8 cellular contexts compared by ENCODE assay signal in the genomic region with DNA sequence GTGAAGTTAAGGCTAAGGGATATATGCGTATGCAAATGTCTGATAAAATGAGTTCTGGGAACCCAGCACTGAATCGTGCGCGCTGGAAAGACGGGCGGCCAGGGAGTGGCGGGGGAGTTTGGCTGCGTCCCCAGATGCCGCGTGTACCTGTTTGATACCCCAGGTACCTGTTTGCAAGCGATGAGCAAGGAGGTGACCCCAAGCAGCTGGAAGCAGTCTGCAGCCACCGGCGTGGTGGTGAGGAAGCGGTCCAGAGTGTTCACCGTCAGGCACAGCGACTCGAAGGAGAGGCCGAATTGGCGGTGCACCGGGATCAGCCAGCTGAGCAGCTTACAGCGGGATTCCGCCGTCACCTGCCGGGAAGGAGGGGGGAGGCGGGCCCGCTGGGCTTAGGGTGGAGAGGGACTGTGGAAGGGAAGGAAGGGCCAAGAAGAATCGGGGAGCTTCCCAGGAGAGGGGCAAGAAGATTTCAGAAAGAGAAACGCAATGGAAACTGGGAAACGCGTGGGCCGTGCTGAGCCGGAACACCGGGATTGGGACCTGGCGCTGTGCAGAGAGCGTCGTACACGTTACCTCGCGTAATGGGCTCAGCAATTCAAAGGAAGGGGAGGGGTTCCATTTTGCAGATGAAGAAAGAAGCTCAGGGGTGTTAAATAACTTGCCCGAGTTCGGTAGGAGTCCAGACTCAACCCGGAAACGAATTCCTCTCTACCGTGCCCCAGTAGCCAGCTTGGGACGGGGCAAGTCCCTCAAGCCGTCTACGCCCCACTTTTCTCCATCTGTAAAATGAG.
DNase-seq lines count a peak whose midpoint lies in the region; ATAC-seq, FAIRE-seq and TF ChIP-seq lines count a peak whose summit lies in the region.

No MANE protein-coding gene starts in this region.

- POLR2A ChIA-PET in HEK293 (lab: Yijun Ruan, JAX): interaction anchor here (0.7 to 5.3 kb wide), 4 partner anchors 56 to 344 kb away, joined by 3 to 38 read pairs (median 4); partner anchors contain the start of genes DHX29 and MTREX
- POLR2A ChIA-PET in RWPE1 (lab: Yijun Ruan, JAX; ENCODE audit: low non-redundant PET): interaction anchor here (0.7 kb wide), 1 partner anchor 75 kb away, joined by 3 read pairs; the partner anchor contains the start of genes DHX29 and MTREX

- H3K4me1 Mint-ChIP-seq in effector memory CD8-positive, alpha-beta T cell (ENCODE audit: low read depth in 2 of 2): peaks cover 30 to 35% of the 10 kb centered on the region in 2 donors

- TF ChIP-seq CTCF in HEK293 (tag by site-specific recombination; IDR thresholded peaks at IDR 0.05): no peak
- TF ChIP-seq CTCF in RWPE1 (conservative IDR thresholded peaks at IDR 0.05; ENCODE audit: low read depth): no peak

- no peak overlapping the region for H3K9ac ChIP-seq in muscle layer of colon (ENCODE audit: low read length)

- H3K4me1 ChIP-seq in HEK293 (ENCODE audit: control insufficient read depth, insufficient read depth, low read length): no peaks in the 10 kb centered on the region
- H3K4me1 ChIP-seq in muscle layer of colon (ENCODE audit: insufficient read depth, low read length): peaks cover 30% of the 10 kb centered on the region

- H3K36me3 ChIP-seq in HEK293 (ENCODE audit: control insufficient read depth in 2 of 2, insufficient read depth in 1 of 2, low read length in 2 of 2): no peaks in the 10 kb centered on the region
- no peaks in the 10 kb centered on the region for H3K36me3 ChIP-seq in muscle layer of colon (ENCODE audit: insufficient read depth, low read length)

- peak overlapping the region; percentile 90 to 94 for H3K4me3 Mint-ChIP-seq in effector memory CD8-positive, alpha-beta T cell

- FAIRE-seq in RCC 7860 (lab: Jason Lieb, UNC): no peak

- H3K9me3 Mint-ChIP-seq in effector memory CD8-positive, alpha-beta T cell: no peaks in the 10 kb centered on the region

- peak overlapping the region; percentile 73; the same call in 1 of the 2 replicates for H3K27ac ChIP-seq in HEK293 (ENCODE audit: extremely low read depth, low read depth, low read length)
- H3K27ac ChIP-seq in RWPE1: peak overlapping the region; percentile 91
- no peak overlapping the region for H3K27ac ChIP-seq in muscle layer of colon (ENCODE audit: low read depth, low read length)

- H3K27me3 ChIP-seq in muscle layer of colon (ENCODE audit: control insufficient read depth in 1 of 2, insufficient read depth in 2 of 2, low read length in 2 of 2): peaks cover 72 to 86% of the 10 kb centered on the region in 2 donors

- H3K9me3 ChIP-seq in HEK293 (ENCODE audit: control insufficient read depth, insufficient read depth, low read depth, low read length) (no peaks in the 10 kb centered on the region), muscle layer of colon (ENCODE audit: low read length) (no peaks in the 10 kb centered on the region)

- H3K27me3 Mint-ChIP-seq in effector memory CD8-positive, alpha-beta T cell: peaks cover 83 to 92% of the 10 kb centered on the region in 2 donors

- H3K4me3 ChIP-seq in HEK293 (ENCODE audit: low read depth, low read length) (peak overlapping the region; percentile 49), muscle layer of colon (ENCODE audit: low read depth in 1 of 2, low read length in 2 of 2) (peak overlapping the region; percentile 40 to 73)

- ATAC-seq in effector memory CD8-positive, alpha-beta T cell (replicated peaks): no peak
- ATAC-seq in HG03095 (IDR thresholded peaks at IDR 0.05; ENCODE audit: unreplicated experiment): no peak

- CTCF ChIA-PET in HEK293 (lab: Yijun Ruan, JAX) (interaction anchor here (0.6 to 1.6 kb wide), 5 partner anchors 29 to 1367 kb away, joined by 3 to 4 read pairs (median 4); no protein-coding TSS in a partner anchor), RWPE1 (lab: Yijun Ruan, JAX) (interaction anchor here (0.6 to 2.4 kb wide), 9 partner anchors 17 to 343 kb away, joined by 3 to 16 read pairs (median 3); partner anchors contain the start of gene GPX8)

- peak overlapping the region in 1 of 2 donors; percentile 72 for H3K27ac Mint-ChIP-seq in effector memory CD8-positive, alpha-beta T cell

- no peaks in the 10 kb centered on the region for H3K36me3 Mint-ChIP-seq in effector memory CD8-positive, alpha-beta T cell (ENCODE audit: insufficient read depth)

- DNase-seq in DMS114 treated with DMSO at 0.1 percent for 48 hours (lab: John Stamatoyannopoulos, UW; ENCODE audit: unreplicated experiment) (peak; percentile 29), RWPE1 (ENCODE audit: low spot score) (peak; percentile 81), MV-4-11 (lab: John Stamatoyannopoulos, UW) (no peak), RCC 7860 (ENCODE audit: low spot score) (no peak)
- no peak for DNase-seq in effector memory CD8-positive, alpha-beta T cell

TF ChIP-seq in HEK293, 187 proteins besides CTCF, POLR2A, EP300 and RAD21 (continues in another document):
- TF ChIP-seq, protein P1, sequence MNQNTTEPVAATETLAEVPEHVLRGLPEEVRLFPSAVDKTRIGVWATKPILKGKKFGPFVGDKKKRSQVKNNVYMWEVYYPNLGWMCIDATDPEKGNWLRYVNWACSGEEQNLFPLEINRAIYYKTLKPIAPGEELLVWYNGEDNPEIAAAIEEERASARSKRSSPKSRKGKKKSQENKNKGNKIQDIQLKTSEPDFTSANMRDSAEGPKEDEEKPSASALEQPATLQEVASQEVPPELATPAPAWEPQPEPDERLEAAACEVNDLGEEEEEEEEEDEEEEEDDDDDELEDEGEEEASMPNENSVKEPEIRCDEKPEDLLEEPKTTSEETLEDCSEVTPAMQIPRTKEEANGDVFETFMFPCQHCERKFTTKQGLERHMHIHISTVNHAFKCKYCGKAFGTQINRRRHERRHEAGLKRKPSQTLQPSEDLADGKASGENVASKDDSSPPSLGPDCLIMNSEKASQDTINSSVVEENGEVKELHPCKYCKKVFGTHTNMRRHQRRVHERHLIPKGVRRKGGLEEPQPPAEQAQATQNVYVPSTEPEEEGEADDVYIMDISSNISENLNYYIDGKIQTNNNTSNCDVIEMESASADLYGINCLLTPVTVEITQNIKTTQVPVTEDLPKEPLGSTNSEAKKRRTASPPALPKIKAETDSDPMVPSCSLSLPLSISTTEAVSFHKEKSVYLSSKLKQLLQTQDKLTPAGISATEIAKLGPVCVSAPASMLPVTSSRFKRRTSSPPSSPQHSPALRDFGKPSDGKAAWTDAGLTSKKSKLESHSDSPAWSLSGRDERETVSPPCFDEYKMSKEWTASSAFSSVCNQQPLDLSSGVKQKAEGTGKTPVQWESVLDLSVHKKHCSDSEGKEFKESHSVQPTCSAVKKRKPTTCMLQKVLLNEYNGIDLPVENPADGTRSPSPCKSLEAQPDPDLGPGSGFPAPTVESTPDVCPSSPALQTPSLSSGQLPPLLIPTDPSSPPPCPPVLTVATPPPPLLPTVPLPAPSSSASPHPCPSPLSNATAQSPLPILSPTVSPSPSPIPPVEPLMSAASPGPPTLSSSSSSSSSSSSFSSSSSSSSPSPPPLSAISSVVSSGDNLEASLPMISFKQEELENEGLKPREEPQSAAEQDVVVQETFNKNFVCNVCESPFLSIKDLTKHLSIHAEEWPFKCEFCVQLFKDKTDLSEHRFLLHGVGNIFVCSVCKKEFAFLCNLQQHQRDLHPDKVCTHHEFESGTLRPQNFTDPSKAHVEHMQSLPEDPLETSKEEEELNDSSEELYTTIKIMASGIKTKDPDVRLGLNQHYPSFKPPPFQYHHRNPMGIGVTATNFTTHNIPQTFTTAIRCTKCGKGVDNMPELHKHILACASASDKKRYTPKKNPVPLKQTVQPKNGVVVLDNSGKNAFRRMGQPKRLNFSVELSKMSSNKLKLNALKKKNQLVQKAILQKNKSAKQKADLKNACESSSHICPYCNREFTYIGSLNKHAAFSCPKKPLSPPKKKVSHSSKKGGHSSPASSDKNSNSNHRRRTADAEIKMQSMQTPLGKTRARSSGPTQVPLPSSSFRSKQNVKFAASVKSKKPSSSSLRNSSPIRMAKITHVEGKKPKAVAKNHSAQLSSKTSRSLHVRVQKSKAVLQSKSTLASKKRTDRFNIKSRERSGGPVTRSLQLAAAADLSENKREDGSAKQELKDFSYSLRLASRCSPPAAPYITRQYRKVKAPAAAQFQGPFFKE (tag by site-specific recombination; IDR thresholded peaks at IDR 0.05; ENCODE audit: borderline replicate concordance): no peak
- TF ChIP-seq, protein P2, sequence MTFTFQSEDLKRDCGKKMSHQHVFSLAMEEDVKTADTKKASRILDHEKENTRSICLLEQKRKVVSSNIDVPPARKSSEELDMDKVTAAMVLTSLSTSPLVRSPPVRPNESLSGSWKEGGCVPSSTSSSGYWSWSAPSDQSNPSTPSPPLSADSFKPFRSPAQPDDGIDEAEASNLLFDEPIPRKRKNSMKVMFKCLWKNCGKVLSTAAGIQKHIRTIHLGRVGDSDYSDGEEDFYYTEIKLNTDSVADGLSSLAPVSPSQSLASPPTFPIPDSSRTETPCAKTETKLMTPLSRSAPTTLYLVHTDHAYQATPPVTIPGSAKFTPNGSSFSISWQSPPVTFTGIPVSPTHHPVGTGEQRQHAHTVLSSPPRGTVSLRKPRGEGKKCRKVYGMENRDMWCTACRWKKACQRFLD (tag by site-specific recombination; IDR thresholded peaks at IDR 0.05): no peak
- TF ChIP-seq IKZF3 (tag by site-specific recombination; IDR thresholded peaks at IDR 0.05) (peak; percentile 53), ZNF112 (tag by site-specific recombination; IDR thresholded peaks at IDR 0.05) (no peak), ZFP41 (tag by site-specific recombination; IDR thresholded peaks at IDR 0.05; ENCODE audit: borderline replicate concordance) (no peak), ZNF677 (tag by site-specific recombination; IDR thresholded peaks at IDR 0.05) (no peak), FEZF1 (tag by site-specific recombination; IDR thresholded peaks at IDR 0.05) (no peak), ZNF2 (tag by site-specific recombination; IDR thresholded peaks at IDR 0.05) (peak; percentile 38; the same call in 1 of the 2 replicates)
- TF ChIP-seq, protein P3, sequence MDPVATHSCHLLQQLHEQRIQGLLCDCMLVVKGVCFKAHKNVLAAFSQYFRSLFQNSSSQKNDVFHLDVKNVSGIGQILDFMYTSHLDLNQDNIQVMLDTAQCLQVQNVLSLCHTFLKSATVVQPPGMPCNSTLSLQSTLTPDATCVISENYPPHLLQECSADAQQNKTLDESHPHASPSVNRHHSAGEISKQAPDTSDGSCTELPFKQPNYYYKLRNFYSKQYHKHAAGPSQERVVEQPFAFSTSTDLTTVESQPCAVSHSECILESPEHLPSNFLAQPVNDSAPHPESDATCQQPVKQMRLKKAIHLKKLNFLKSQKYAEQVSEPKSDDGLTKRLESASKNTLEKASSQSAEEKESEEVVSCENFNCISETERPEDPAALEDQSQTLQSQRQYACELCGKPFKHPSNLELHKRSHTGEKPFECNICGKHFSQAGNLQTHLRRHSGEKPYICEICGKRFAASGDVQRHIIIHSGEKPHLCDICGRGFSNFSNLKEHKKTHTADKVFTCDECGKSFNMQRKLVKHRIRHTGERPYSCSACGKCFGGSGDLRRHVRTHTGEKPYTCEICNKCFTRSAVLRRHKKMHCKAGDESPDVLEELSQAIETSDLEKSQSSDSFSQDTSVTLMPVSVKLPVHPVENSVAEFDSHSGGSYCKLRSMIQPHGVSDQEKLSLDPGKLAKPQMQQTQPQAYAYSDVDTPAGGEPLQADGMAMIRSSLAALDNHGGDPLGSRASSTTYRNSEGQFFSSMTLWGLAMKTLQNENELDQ (tag by site-specific recombination; IDR thresholded peaks at IDR 0.05; ENCODE audit: low read depth): no peak

Comparison
In these comparisons a context has a peak if more than half of its experiments do, and no peak if none do; other contexts are left out.
1. DNase-seq: peak in DMS114 treated with DMSO at 0.1 percent for 48 hours (single experiment) and RWPE1 (single experiment); none in effector memory CD8-positive, alpha-beta T cell (0 of 3), MV-4-11 (single experiment) and RCC 7860 (single experiment).